ENCODE assay signal across 40 cellular contexts in genomic region chr10:53716156-53716555, GRCh38.
"Had no signal": no experiment of that assay in that cellular context is flagged by ENCODE, and none has a peak within 500 bp of the region (broad histone marks: within the 10 kb centered on the region; RNA-seq: fewer than 3 reads in every experiment).

No MANE protein-coding gene starts in this region.

- ATAC-seq: activated naive CD4-positive, alpha-beta T cell treated with anti-CD3 and anti-CD28 coated beads, Interleukin-2, amount 50 U/mL, for 72 hours; activated naive CD8-positive, alpha-beta T cell treated with anti-CD3 and anti-CD28 coated beads, Interleukin-2, amount 50 U/mL, for 24 hours; activated T-cell treated with anti-CD3 and anti-CD28 coated beads, Interleukin-2, amount 50 U/mL, for 4 hours; activated T-cell treated with anti-CD3 and anti-CD28 coated beads, Interleukin-2, amount 50 U/mL, for 72 hours; activated T-helper 17 cell treated with anti-CD3 and anti-CD28 coated beads, Interleukin-2, amount 50 U/mL, for 72 hours; body of pancreas had no signal

- DNase-seq: activated effector memory CD4-positive, alpha-beta T cell treated with anti-CD3 and anti-CD28 coated beads, Interleukin-2, amount 50 U/mL, for 16 hours; activated effector memory CD4-positive, alpha-beta T cell treated with Interleukin-2 at 50 U/mL for 16 hours; activated gamma-delta T cell; activated gamma-delta T cell treated with Interleukin-2 at 50 U/mL for 16 hours; activated naive CD4-positive, alpha-beta T cell; activated naive CD4-positive, alpha-beta T cell treated with anti-CD3 and anti-CD28 coated beads for 36 hours; activated naive CD4-positive, alpha-beta T cell treated with anti-CD3 and anti-CD28 coated beads, Interleukin-2, amount 10 ng/mL, durations not matched to agents 7 days and 5 days; activated naive CD4-positive, alpha-beta T cell treated with anti-CD3 and anti-CD28 coated beads, Interleukin-2, amount 50 U/mL, for 16 hours; activated naive CD4-positive, alpha-beta T cell treated with Interleukin-2 at 50 U/mL for 16 hours; activated naive CD8-positive, alpha-beta T cell treated with anti-CD3 and anti-CD28 coated beads for 36 hours; activated naive CD8-positive, alpha-beta T cell treated with anti-CD3 and anti-CD28 coated beads, Interleukin-2, amount 10 ng/mL, durations not matched to agents 7 days and 5 days; activated naive CD8-positive, alpha-beta T cell treated with anti-CD3 and anti-CD28 coated beads, Interleukin-2, amount 50 U/mL, for 24 hours; activated T-cell treated with anti-CD3 and anti-CD28 coated beads, Interleukin-2, amount 50 U/mL, for 1 hour; activated T-cell treated with anti-CD3 and anti-CD28 coated beads, Interleukin-2, amount 50 U/mL, for 24 hours; activated T-cell treated with anti-CD3 and anti-CD28 coated beads, Interleukin-2, amount 50 U/mL, for 4 hours; activated T-cell treated with anti-CD3 and anti-CD28 coated beads, Interleukin-2, amount 50 U/mL, for 48 hours; activated T-cell treated with anti-CD3 and anti-CD28 coated beads, Interleukin-2, amount 50 U/mL, for 72 hours; adrenal gland; amniotic stem cell; amygdala; anterior cingulate cortex; aorta; body of pancreas; brain microvascular endothelial cell; caudate nucleus; central memory CD4-positive, alpha-beta T cell; cerebellar nuclear complex had no signal

- H3K27me3 Mint-ChIP-seq: activated naive CD4-positive, alpha-beta T cell treated with anti-CD3 and anti-CD28 coated beads, Interleukin-2, amount 10 ng/mL, durations not matched to agents 7 days and 5 days; activated naive CD4-positive, alpha-beta T cell treated with anti-CD3 and anti-CD28 coated beads, Interleukin-2, amount 50 U/mL, for 24 hours; activated naive CD8-positive, alpha-beta T cell; activated naive CD8-positive, alpha-beta T cell treated with anti-CD3 and anti-CD28 coated beads for 36 hours; activated naive CD8-positive, alpha-beta T cell treated with anti-CD3 and anti-CD28 coated beads, Interleukin-2, amount 10 ng/mL, durations not matched to agents 7 days and 5 days; activated naive CD8-positive, alpha-beta T cell treated with anti-CD3 and anti-CD28 coated beads, Interleukin-2, amount 50 U/mL, for 24 hours; activated T-cell treated with anti-CD3 and anti-CD28 coated beads, Interleukin-2, amount 50 U/mL, for 24 hours; activated T-helper 17 cell treated with anti-CD3 and anti-CD28 coated beads, Interleukin-2, amount 50 U/mL, for 72 hours; brain; central memory CD8-positive, alpha-beta T cell had no signal

- H3K36me3 ChIP-seq: adrenal gland, ascending aorta, brain microvascular endothelial cell, breast epithelium, cardiac muscle cell had no signal

- H3K4me3 Mint-ChIP-seq: activated naive CD4-positive, alpha-beta T cell treated with anti-CD3 and anti-CD28 coated beads for 36 hours; activated naive CD4-positive, alpha-beta T cell treated with anti-CD3 and anti-CD28 coated beads, Interleukin-2, amount 10 ng/mL, durations not matched to agents 7 days and 5 days; activated naive CD4-positive, alpha-beta T cell treated with anti-CD3 and anti-CD28 coated beads, Interleukin-2, amount 50 U/mL, for 24 hours; activated naive CD8-positive, alpha-beta T cell; activated naive CD8-positive, alpha-beta T cell treated with anti-CD3 and anti-CD28 coated beads for 36 hours; activated naive CD8-positive, alpha-beta T cell treated with anti-CD3 and anti-CD28 coated beads, Interleukin-2, amount 10 ng/mL, durations not matched to agents 7 days and 5 days; activated naive CD8-positive, alpha-beta T cell treated with anti-CD3 and anti-CD28 coated beads, Interleukin-2, amount 50 U/mL, for 24 hours; activated T-cell treated with anti-CD3 and anti-CD28 coated beads, Interleukin-2, amount 50 U/mL, for 24 hours; activated T-cell treated with anti-CD3 and anti-CD28 coated beads, Interleukin-2, amount 50 U/mL, for 4 hours; activated T-cell treated with anti-CD3 and anti-CD28 coated beads, Interleukin-2, amount 50 U/mL, for 72 hours; activated T-helper 1 cell treated with anti-CD3 and anti-CD28 coated beads, Interleukin-12 subunit alpha, Interleukin-12 subunit beta, Interleukin-2, Interleukin-4 antibody, amounts not matched to agents 30 ng/mL and 10 ng/mL and 1 ng/mL, durations not matched to agents 14 hours and 24 hours and 36 hours; activated T-helper 17 cell treated with anti-CD3 and anti-CD28 coated beads, Interleukin-2, amount 50 U/mL, for 72 hours; brain; central memory CD8-positive, alpha-beta T cell had no signal

- H3K4me1 Mint-ChIP-seq: activated naive CD4-positive, alpha-beta T cell treated with anti-CD3 and anti-CD28 coated beads, Interleukin-2, amount 10 ng/mL, durations not matched to agents 7 days and 5 days; activated naive CD4-positive, alpha-beta T cell treated with anti-CD3 and anti-CD28 coated beads, Interleukin-2, amount 50 U/mL, for 24 hours; activated naive CD8-positive, alpha-beta T cell treated with anti-CD3 and anti-CD28 coated beads for 36 hours; activated naive CD8-positive, alpha-beta T cell treated with anti-CD3 and anti-CD28 coated beads, Interleukin-2, amount 10 ng/mL, durations not matched to agents 7 days and 5 days; activated naive CD8-positive, alpha-beta T cell treated with anti-CD3 and anti-CD28 coated beads, Interleukin-2, amount 50 U/mL, for 24 hours; activated T-helper 17 cell treated with anti-CD3 and anti-CD28 coated beads, Interleukin-2, amount 50 U/mL, for 72 hours; brain; central memory CD8-positive, alpha-beta T cell had no signal

- H3K9me3 ChIP-seq: adrenal gland, ascending aorta, body of pancreas, breast epithelium had no signal

- H3K27ac Mint-ChIP-seq: activated naive CD4-positive, alpha-beta T cell treated with anti-CD3 and anti-CD28 coated beads for 36 hours; activated naive CD4-positive, alpha-beta T cell treated with anti-CD3 and anti-CD28 coated beads, Interleukin-2, amount 10 ng/mL, durations not matched to agents 7 days and 5 days; activated naive CD4-positive, alpha-beta T cell treated with anti-CD3 and anti-CD28 coated beads, Interleukin-2, amount 50 U/mL, for 24 hours; activated naive CD4-positive, alpha-beta T cell treated with anti-CD3 and anti-CD28 coated beads, Interleukin-2, amount 50 U/mL, for 72 hours; activated naive CD8-positive, alpha-beta T cell; activated naive CD8-positive, alpha-beta T cell treated with anti-CD3 and anti-CD28 coated beads for 36 hours; activated naive CD8-positive, alpha-beta T cell treated with anti-CD3 and anti-CD28 coated beads, Interleukin-2, amount 10 ng/mL, durations not matched to agents 7 days and 5 days; activated naive CD8-positive, alpha-beta T cell treated with anti-CD3 and anti-CD28 coated beads, Interleukin-2, amount 50 U/mL, for 24 hours; activated T-cell treated with anti-CD3 and anti-CD28 coated beads, Interleukin-2, amount 50 U/mL, for 24 hours; activated T-cell treated with anti-CD3 and anti-CD28 coated beads, Interleukin-2, amount 50 U/mL, for 72 hours; activated T-helper 1 cell treated with anti-CD3 and anti-CD28 coated beads, Interleukin-12 subunit alpha, Interleukin-12 subunit beta, Interleukin-2, Interleukin-4 antibody, amounts not matched to agents 30 ng/mL and 10 ng/mL and 1 ng/mL, durations not matched to agents 14 hours and 24 hours and 36 hours; activated T-helper 17 cell treated with anti-CD3 and anti-CD28 coated beads, Interleukin-2, amount 50 U/mL, for 72 hours; activated T-helper 2 cell treated with anti-CD3 and anti-CD28 coated beads, Interferon-gamma antibody, Interleukin-2, Interleukin-4, amounts not matched to agents 10 μg/mL and 5 μg/mL and 100 μg/mL, durations not matched to agents 14 hours and 24 hours and 36 hours; brain had no signal

- H3K36me3 Mint-ChIP-seq: activated naive CD4-positive, alpha-beta T cell treated with anti-CD3 and anti-CD28 coated beads, Interleukin-2, amount 10 ng/mL, durations not matched to agents 7 days and 5 days; activated naive CD4-positive, alpha-beta T cell treated with anti-CD3 and anti-CD28 coated beads, Interleukin-2, amount 50 U/mL, for 24 hours; activated naive CD4-positive, alpha-beta T cell treated with anti-CD3 and anti-CD28 coated beads, Interleukin-2, amount 50 U/mL, for 72 hours; activated naive CD8-positive, alpha-beta T cell; activated naive CD8-positive, alpha-beta T cell treated with anti-CD3 and anti-CD28 coated beads for 36 hours; activated naive CD8-positive, alpha-beta T cell treated with anti-CD3 and anti-CD28 coated beads, Interleukin-2, amount 10 ng/mL, durations not matched to agents 7 days and 5 days; brain had no signal

- H3K4me3 ChIP-seq: adrenal gland, ascending aorta, body of pancreas, breast epithelium, cardiac muscle cell had no signal

- H3K27ac ChIP-seq: adrenal gland, ascending aorta, body of pancreas, brain microvascular endothelial cell, breast epithelium, cardiac muscle cell had no signal

- H3K27me3 ChIP-seq: adrenal gland, ascending aorta, body of pancreas, brain microvascular endothelial cell, breast epithelium, cardiac muscle cell had no signal

- H3K9me3 Mint-ChIP-seq: activated naive CD8-positive, alpha-beta T cell treated with anti-CD3 and anti-CD28 coated beads for 36 hours; activated naive CD8-positive, alpha-beta T cell treated with anti-CD3 and anti-CD28 coated beads, Interleukin-2, amount 50 U/mL, for 24 hours; brain had no signal

- H3K4me1 ChIP-seq: adrenal gland, ascending aorta, body of pancreas, breast epithelium had no signal

- FAIRE-seq: astrocyte, bronchial epithelial cell had no signal
